8 cellular contexts compared by ENCODE assay signal in the genomic region with DNA sequence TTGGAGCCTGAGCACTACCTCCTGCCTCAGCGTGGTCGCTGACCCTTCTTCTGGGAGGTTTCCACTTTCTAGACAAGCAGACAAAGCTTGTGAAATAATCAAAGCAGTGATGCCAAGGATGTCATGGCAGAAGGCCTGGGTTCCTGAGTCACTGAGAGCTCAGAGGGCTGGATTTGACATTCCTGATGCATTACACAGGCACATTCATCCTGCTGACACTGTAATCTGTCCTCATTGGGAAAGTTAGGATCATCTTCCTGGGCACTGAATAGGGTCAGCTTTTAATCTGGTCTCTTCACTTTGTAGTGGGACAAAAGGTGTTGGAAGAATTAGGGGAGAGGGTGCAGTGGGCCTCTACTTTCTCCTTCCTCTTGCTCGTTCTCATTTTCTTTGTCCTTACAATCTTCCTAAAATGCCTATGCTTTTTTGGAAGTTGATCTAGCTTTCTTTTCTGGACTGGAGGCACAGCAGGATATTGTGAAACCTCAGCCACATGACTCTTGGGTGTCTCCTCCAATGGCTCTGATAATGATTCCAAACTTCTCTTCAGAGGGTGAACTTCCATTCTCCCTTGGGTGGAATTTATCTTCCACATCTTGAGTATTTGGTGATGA. TPM values are rescaled to one million over a fixed set of nuclear protein-coding genes. Genes with fewer than 3 reads are reported as not detected.
DNase-seq lines count a peak whose midpoint lies in the region; ATAC-seq and TF ChIP-seq lines count a peak whose summit lies in the region.

No MANE protein-coding gene starts in this region.

- intact Hi-C loops in PC-9 (cut with micrococcal nuclease; ENCODE audit: unreplicated experiment) = no loop called here

- no peak for TF ChIP-seq CTCF in PC-9 (conservative IDR thresholded peaks at IDR 0.05)
- no peak for TF ChIP-seq CTCF in fibroblast of lung (conservative IDR thresholded peaks at IDR 0.05 in 1 of 2, IDR thresholded peaks at IDR 0.05 in 1 of 2; ENCODE audit: low read depth in 1 of 2, low read length in 2 of 2)
- TF ChIP-seq CTCF in nephron progenitor cell (IDR thresholded peaks at IDR 0.05) = no peak

- H3K9me2 ChIP-seq in PC-9 (ENCODE audit: insufficient read depth) = no peaks in the 10 kb centered on the region; the same call in 1 of the 2 replicates

- H3K4me3 ChIP-seq in PC-9 = peak overlapping the region; percentile 26; the same call in 1 of the 2 replicates
- peak overlapping the region in 2 of 4 experiments; percentile 20 to 40 for H3K4me3 ChIP-seq in fibroblast of lung (replicated peaks in 1 of 4; ENCODE audit: control extremely low read depth in 1 of 4, insufficient read depth in 1 of 4, low read depth in 3 of 4, low read length in 4 of 4)

- no peak overlapping the region for H3K4me3 Mint-ChIP-seq in nephron progenitor cell
- no peak overlapping the region for H3K4me3 Mint-ChIP-seq in stimulated activated effector memory CD8-positive, alpha-beta T cell treated with anti-CD3 and anti-CD28 coated beads, Interleukin-12 subunit alpha, Interleukin-12 subunit beta, amount 100 ng/mL, for 72 hours

- H3F3A ChIP-seq in PC-9 (ENCODE audit: insufficient read depth, low read depth) = peaks cover 25% of the 10 kb centered on the region

- H3K9me3 Mint-ChIP-seq in nephron progenitor cell = peaks cover 34% of the 10 kb centered on the region
- no peaks in the 10 kb centered on the region for H3K9me3 Mint-ChIP-seq in stimulated activated effector memory CD8-positive, alpha-beta T cell treated with anti-CD3 and anti-CD28 coated beads, Interleukin-12 subunit alpha, Interleukin-12 subunit beta, amount 100 ng/mL, for 72 hours

- no peak for ATAC-seq in GM18519 (IDR thresholded peaks at IDR 0.05; ENCODE audit: low FRiP score, unreplicated experiment)
- ATAC-seq in stimulated activated effector memory CD8-positive, alpha-beta T cell treated with anti-CD3 and anti-CD28 coated beads, Interleukin-12 subunit alpha, Interleukin-12 subunit beta, amount 100 ng/mL, for 72 hours = no peak

- H3K9ac ChIP-seq in fibroblast of lung (ENCODE audit: insufficient read depth, low read length) = peak overlapping the region; percentile 40

- no peaks in the 10 kb centered on the region for H3K27me3 Mint-ChIP-seq in nephron progenitor cell (ENCODE audit: low read depth, poor library complexity)

- H3K4me1 Mint-ChIP-seq in nephron progenitor cell = peaks cover 14% of the 10 kb centered on the region
- peaks cover 22% of the 10 kb centered on the region for H3K4me1 Mint-ChIP-seq in stimulated activated effector memory CD8-positive, alpha-beta T cell treated with anti-CD3 and anti-CD28 coated beads, Interleukin-12 subunit alpha, Interleukin-12 subunit beta, amount 100 ng/mL, for 72 hours

- H3K36me3 ChIP-seq in PC-9 (ENCODE audit: low read depth) (no peaks in the 10 kb centered on the region; the same call in 1 of the 2 replicates), fibroblast of lung (ENCODE audit: control insufficient read depth, insufficient read depth, low read length) (peaks cover 2% of the 10 kb centered on the region)

- 0 out of 2 replicates have a peak overlapping the region, but pooled peaks have one; percentile 7 for H2AFZ ChIP-seq in PC-9
- H2AFZ ChIP-seq in fibroblast of lung (ENCODE audit: low read length) = no peak overlapping the region

- BruUV-seq in PC-9 (replicated peaks; lab: Mats Ljungman, UMichigan) = no TSS peak

- H3K4me2 ChIP-seq in PC-9 (peak overlapping the region; percentile 71), fibroblast of lung (ENCODE audit: extremely low read depth, insufficient read depth, low read length) (peak overlapping the region; percentile 72)

- peaks cover 53% of the 10 kb centered on the region for H3K36me3 Mint-ChIP-seq in nephron progenitor cell (ENCODE audit: low read depth)
- peaks cover 23% of the 10 kb centered on the region for H3K36me3 Mint-ChIP-seq in stimulated activated effector memory CD8-positive, alpha-beta T cell treated with anti-CD3 and anti-CD28 coated beads, Interleukin-12 subunit alpha, Interleukin-12 subunit beta, amount 100 ng/mL, for 72 hours

- H3K27ac ChIP-seq in PC-9 = peak overlapping the region; percentile 64
- peak overlapping the region; percentile 86 for H3K27ac ChIP-seq in fibroblast of lung (ENCODE audit: insufficient read depth, low read length)

- CTCF ChIA-PET in PC-9 (lab: Charles Lee) = interaction anchor here (0.6 to 0.7 kb wide), 2 partner anchors 28 to 1791 kb away, joined by 3 to 4 read pairs; no protein-coding TSS in a partner anchor

- H3K4me1 ChIP-seq in PC-9 (replicated peaks; ENCODE audit: insufficient read depth) (peaks cover 22% of the 10 kb centered on the region), fibroblast of lung (ENCODE audit: control insufficient read depth, extremely low read depth, insufficient read depth, low read length) (peaks cover 3% of the 10 kb centered on the region)

- H3K9me3 ChIP-seq in PC-9 (ENCODE audit: insufficient read depth, low read depth) (no peaks in the 10 kb centered on the region), fibroblast of lung (ENCODE audit: control insufficient read depth, insufficient read depth, low read depth, low read length) (no peaks in the 10 kb centered on the region)

- H3K27me3 ChIP-seq in PC-9 (ENCODE audit: insufficient read depth, low read depth) (no peaks in the 10 kb centered on the region), fibroblast of lung (ENCODE audit: control insufficient read depth, insufficient read depth, low read length) (no peaks in the 10 kb centered on the region)

- H3K79me2 ChIP-seq in PC-9 (ENCODE audit: low read depth) (peaks cover 19% of the 10 kb centered on the region), fibroblast of lung (ENCODE audit: control insufficient read depth, insufficient read depth, low read length) (peaks cover 62% of the 10 kb centered on the region)

- H4K20me1 ChIP-seq in PC-9 (ENCODE audit: insufficient read depth) (no peaks in the 10 kb centered on the region), fibroblast of lung (ENCODE audit: control insufficient read depth, extremely low read depth, insufficient read depth, low read length) (no peaks in the 10 kb centered on the region)

- peak overlapping the region; percentile 88 for H3K27ac Mint-ChIP-seq in nephron progenitor cell
- H3K27ac Mint-ChIP-seq in stimulated activated effector memory CD8-positive, alpha-beta T cell treated with anti-CD3 and anti-CD28 coated beads, Interleukin-12 subunit alpha, Interleukin-12 subunit beta, amount 100 ng/mL, for 72 hours = no peak overlapping the region

- POLR2A ChIA-PET in PC-9 (lab: Charles Lee; ENCODE audit: unreplicated experiment) = interaction anchor here (0.6 to 0.7 kb wide), 3 partner anchors 25 to 62 kb away, joined by 3 to 6 read pairs (median 4); no protein-coding TSS in a partner anchor

- peak; percentile 33 for DNase-seq in CD1c-positive myeloid dendritic cell (ENCODE audit: extremely low spot score)
- DNase-seq in PC-9 = peak; percentile 54 to 90
- DNase-seq in fibroblast of lung (ENCODE audit: low read depth in 2 of 2) = peak; percentile 98 to 99
- DNase-seq in nephron progenitor cell = no peak
- no peak for DNase-seq in T-helper 9 cell
- DNase-seq in activated CD8-positive, alpha-beta memory T cell treated with anti-CD3 and anti-CD28 coated beads, Interleukin-2, amount 50 U/mL, for 48 hours = no peak
- DNase-seq in stimulated activated effector memory CD8-positive, alpha-beta T cell treated with anti-CD3 and anti-CD28 coated beads, Interleukin-12 subunit alpha, Interleukin-12 subunit beta, amount 100 ng/mL, for 72 hours (ENCODE audit: low spot score in 2 of 2) = no peak

RNA-seq across cellular contexts. Expression of a gene that starts 29.6 kb away (rescaled TPM):
- total RNA-seq in PC-9 (2021) = 10.1 and 15.7 TPM in 2 replicates
- 38.0 and 46.4 TPM in 2 replicates for total RNA-seq in fibroblast of lung
- polyA plus RNA-seq in fibroblast of lung = 21.4 and 25.6 TPM in 2 replicates
- polyA plus RNA-seq in fibroblast of lung (2012) = 17.5 and 25.3 TPM in 2 replicates
- 5.5 and 12.6 TPM in 2 replicates for polyA minus RNA-seq in fibroblast of lung (ENCODE audit: low replicate concordance)

Comparison
In these comparisons a context has a peak if more than half of its experiments do, and no peak if none do; other contexts are left out.
1. DNase-seq: peak in CD1c-positive myeloid dendritic cell (single experiment), PC-9 (2 of 2) and fibroblast of lung (2 of 2); none in nephron progenitor cell (single experiment), T-helper 9 cell (single experiment), activated CD8-positive, alpha-beta memory T cell treated with anti-CD3 and anti-CD28 coated beads, Interleukin-2, amount 50 U/mL, for 48 hours (single experiment) and stimulated activated effector memory CD8-positive, alpha-beta T cell treated with anti-CD3 and anti-CD28 coated beads, Interleukin-12 subunit alpha, Interleukin-12 subunit beta, amount 100 ng/mL, for 72 hours (0 of 2).